Comparison of ENCODE assay signal across 1 cellular context in genomic region chr1:156467906-156468305, GRCh38.
TF ChIP-seq lines count a peak whose summit lies in the region.

No MANE protein-coding gene starts in this region.

TF ChIP-seq in GM12878, 131 proteins besides CTCF, POLR2A, EP300 and RAD21 (continued from another document):
- TF ChIP-seq, protein P1, sequence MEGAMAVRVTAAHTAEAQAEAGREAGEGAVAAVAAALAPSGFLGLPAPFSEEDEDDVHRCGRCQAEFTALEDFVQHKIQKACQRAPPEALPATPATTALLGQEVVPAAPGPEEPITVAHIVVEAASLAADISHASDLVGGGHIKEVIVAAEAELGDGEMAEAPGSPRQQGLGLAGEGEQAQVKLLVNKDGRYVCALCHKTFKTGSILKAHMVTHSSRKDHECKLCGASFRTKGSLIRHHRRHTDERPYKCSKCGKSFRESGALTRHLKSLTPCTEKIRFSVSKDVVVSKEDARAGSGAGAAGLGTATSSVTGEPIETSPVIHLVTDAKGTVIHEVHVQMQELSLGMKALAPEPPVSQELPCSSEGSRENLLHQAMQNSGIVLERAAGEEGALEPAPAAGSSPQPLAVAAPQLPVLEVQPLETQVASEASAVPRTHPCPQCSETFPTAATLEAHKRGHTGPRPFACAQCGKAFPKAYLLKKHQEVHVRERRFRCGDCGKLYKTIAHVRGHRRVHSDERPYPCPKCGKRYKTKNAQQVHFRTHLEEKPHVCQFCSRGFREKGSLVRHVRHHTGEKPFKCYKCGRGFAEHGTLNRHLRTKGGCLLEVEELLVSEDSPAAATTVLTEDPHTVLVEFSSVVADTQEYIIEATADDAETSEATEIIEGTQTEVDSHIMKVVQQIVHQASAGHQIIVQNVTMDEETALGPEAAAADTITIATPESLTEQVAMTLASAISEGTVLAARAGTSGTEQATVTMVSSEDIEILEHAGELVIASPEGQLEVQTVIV (IDR thresholded peaks at IDR 0.05; ENCODE audit: borderline replicate concordance, partially characterized antibody): no peak
- TF ChIP-seq POU2F2 (IDR thresholded peaks at IDR 0.05; ENCODE audit: borderline replicate concordance, low read depth, low read length) (no peak), RFX5 (IDR thresholded peaks at IDR 0.05; ENCODE audit: low read depth, low read length) (no peak), SIX5 (IDR thresholded peaks at IDR 0.05; ENCODE audit: low read depth, low read length, severe bottlenecking) (no peak), RAD51 (IDR thresholded peaks at IDR 0.05) (no peak)
